24 cellular contexts compared by ENCODE assay signal in genomic region chr5:178417391-178417811, GRCh38.
DNase-seq lines count a peak whose midpoint lies in the region; ATAC-seq and TF ChIP-seq lines count a peak whose summit lies in the region.
"Had no signal": no experiment of that assay in that cellular context is flagged by ENCODE, and none has a peak within 500 bp of the region (broad histone marks: within the 10 kb centered on the region; RNA-seq: fewer than 3 reads in every experiment).

No MANE protein-coding gene starts in this region.

- no peak for TF ChIP-seq POLR2A in GM18505 (IDR thresholded peaks at IDR 0.05; ENCODE audit: borderline replicate concordance, extremely low read depth, insufficient read depth, insufficient read length)

- in situ Hi-C loops in KBM-7 (cut with MboI; ENCODE audit: low pct_unique_long_range_greater_than_20kb, low sequenced_read_pairs) = no loop called here

- TF ChIP-seq CTCF in CD14-positive monocyte (IDR thresholded peaks at IDR 0.05) (no peak), chondrocyte (IDR thresholded peaks at IDR 0.05) (peak; percentile 19), neural crest cell (conservative IDR thresholded peaks at IDR 0.05) (no peak)

- H3K27me3 Mint-ChIP-seq in CD14-positive monocyte (ENCODE audit: low read depth in 3 of 3) (peaks cover 0 to 5% (median 2%) of the 10 kb centered on the region in 3 donors), chondrocyte (ENCODE audit: low read depth) (peaks cover 21% of the 10 kb centered on the region), neural crest cell (ENCODE audit: low read depth) (no peaks in the 10 kb centered on the region)

- intact Hi-C loops in CD14-positive monocyte (cut with micrococcal nuclease) (no loop called here), Right ventricle myocardium superior (cut with DNase I) (no loop called here)

- H3K9me3 Mint-ChIP-seq in CD14-positive monocyte = peaks cover 0 to 1% (median 0%) of the 10 kb centered on the region in 7 donors
- no peaks in the 10 kb centered on the region for H3K9me3 Mint-ChIP-seq in chondrocyte (ENCODE audit: low read depth)
- H3K9me3 Mint-ChIP-seq in neural crest cell = no peaks in the 10 kb centered on the region
- H3K9me3 Mint-ChIP-seq: activated CD4-positive, alpha-beta memory T cell treated with anti-CD3 and anti-CD28 coated beads, Interleukin-2, amount 10 ng/mL, durations not matched to agents 7 days and 5 days; stimulated activated naive B cell treated with anti-CD40 and anti-IgM and Interleukin-4, amounts not matched to agents 10 μg/mL and 1 μg/mL and 100 μg/mL, for 72 hours had no signal

- DNase-seq in CD14-positive monocyte (ENCODE audit: low spot score) (peak; percentile 10), KBM-7 (peak; percentile 60), chondrocyte (ENCODE audit: low spot score) (no peak), neural crest cell (ENCODE audit: low read depth, low spot score) (no peak), Right ventricle myocardium superior (no peak)
- DNase-seq: activated CD4-positive, alpha-beta memory T cell treated with anti-CD3 and anti-CD28 coated beads, Interleukin-2, amount 10 ng/mL, durations not matched to agents 7 days and 5 days; activated gamma-delta T cell; activated T-cell treated with anti-CD3 and anti-CD28 coated beads for 4 hours; dermis blood vessel endothelial cell; heart left ventricle; Kasumi-1; left ventricle myocardium superior; mucosa of descending colon; NCI-H1092; NCI-H2029 treated with DMSO at 0.1 percent for 48 hours; NCI-H345; NCI-H82; SJCRH30; stimulated activated CD4-positive, alpha-beta T cell treated with anti-CD3 and anti-CD28 coated beads, Interleukin-2, amount 100 ng/mL, for 48 hours; stimulated activated naive B cell treated with anti-CD40 and anti-IgM and Interleukin-4, amounts not matched to agents 10 μg/mL and 1 μg/mL and 100 μg/mL, for 72 hours had no signal

- H3K4me1 Mint-ChIP-seq in CD14-positive monocyte (peaks cover 9% of the 10 kb centered on the region), chondrocyte (ENCODE audit: low read depth) (peaks cover 2% of the 10 kb centered on the region), neural crest cell (peaks cover 65% of the 10 kb centered on the region)
- H3K4me1 Mint-ChIP-seq: activated CD4-positive, alpha-beta memory T cell treated with anti-CD3 and anti-CD28 coated beads, Interleukin-2, amount 10 ng/mL, durations not matched to agents 7 days and 5 days had no signal

- H3K4me3 Mint-ChIP-seq in CD14-positive monocyte = peak overlapping the region in 1 of 2 donors; percentile 58
- H3K4me3 Mint-ChIP-seq in chondrocyte (ENCODE audit: unreplicated experiment) = no peak overlapping the region
- no peak overlapping the region for H3K4me3 Mint-ChIP-seq in neural crest cell
- H3K4me3 Mint-ChIP-seq: activated CD4-positive, alpha-beta memory T cell treated with anti-CD3 and anti-CD28 coated beads, Interleukin-2, amount 10 ng/mL, durations not matched to agents 7 days and 5 days; HFFc6; stimulated activated naive B cell treated with anti-CD40 and anti-IgM and Interleukin-4, amounts not matched to agents 10 μg/mL and 1 μg/mL and 100 μg/mL, for 72 hours had no signal

- ATAC-seq in HG03342 (IDR thresholded peaks at IDR 0.05; ENCODE audit: unreplicated experiment) (no peak), GM21723 (IDR thresholded peaks at IDR 0.05; ENCODE audit: unreplicated experiment) (no peak), Right ventricle myocardium superior (ENCODE audit: poor library complexity) (no peak), GM18505 (IDR thresholded peaks at IDR 0.05; ENCODE audit: unreplicated experiment) (no peak)
- ATAC-seq: heart left ventricle; left ventricle myocardium superior; mucosa of descending colon; stimulated activated naive B cell treated with anti-CD40 and anti-IgM and Interleukin-4, amounts not matched to agents 10 μg/mL and 1 μg/mL and 100 μg/mL, for 72 hours had no signal

- H3K27ac Mint-ChIP-seq in CD14-positive monocyte (peak overlapping the region in 1 of 7 donors; percentile 33), chondrocyte (ENCODE audit: unreplicated experiment) (no peak overlapping the region), neural crest cell (ENCODE audit: unreplicated experiment) (peak overlapping the region; percentile 48)
- H3K27ac Mint-ChIP-seq: activated CD4-positive, alpha-beta memory T cell treated with anti-CD3 and anti-CD28 coated beads, Interleukin-2, amount 10 ng/mL, durations not matched to agents 7 days and 5 days; HFFc6; stimulated activated naive B cell treated with anti-CD40 and anti-IgM and Interleukin-4, amounts not matched to agents 10 μg/mL and 1 μg/mL and 100 μg/mL, for 72 hours had no signal

- H3K36me3 Mint-ChIP-seq in CD14-positive monocyte = no peaks in the 10 kb centered on the region
- no peaks in the 10 kb centered on the region for H3K36me3 Mint-ChIP-seq in chondrocyte (ENCODE audit: low read depth)
- H3K36me3 Mint-ChIP-seq in neural crest cell (ENCODE audit: low read depth) = no peaks in the 10 kb centered on the region
- H3K36me3 Mint-ChIP-seq: stimulated activated naive B cell treated with anti-CD40 and anti-IgM and Interleukin-4, amounts not matched to agents 10 μg/mL and 1 μg/mL and 100 μg/mL, for 72 hours had no signal

Comparison
In these comparisons a context has a peak if more than half of its experiments do, and no peak if none do; other contexts are left out.
1. DNase-seq: peak in CD14-positive monocyte (single experiment) and KBM-7 (single experiment); none in chondrocyte (single experiment), neural crest cell (single experiment) and Right ventricle myocardium superior (single experiment).